In genomic region chr1:23960291-23960718, GRCh38 we compare ENCODE assay signal across 8 cellular contexts. TPM values are rescaled to one million over a fixed set of nuclear protein-coding genes. Genes with fewer than 3 reads are reported as not detected.
DNase-seq lines count a peak whose midpoint lies in the region; ATAC-seq and TF ChIP-seq lines count a peak whose summit lies in the region.

No MANE protein-coding gene starts in this region.

- WGBS in mesodermal cell (ENCODE audit: insufficient coverage in 2 of 2), 2 experiments: 0% methylated on average over 5 to 7 of the region's 9 CpGs

- DNase-seq in M059J (ENCODE audit: low read depth): peak; percentile 68
- peak; percentile 51 for DNase-seq in choroid plexus epithelial cell (ENCODE audit: low read depth)
- DNase-seq in H4 (ENCODE audit: low spot score): no peak
- DNase-seq in NCI-H510A treated with DMSO at 0.1 percent for 48 hours (lab: John Stamatoyannopoulos, UW): no peak
- no peak for DNase-seq in NCI-H526 (lab: John Stamatoyannopoulos, UW)

- H3K4me3 ChIP-seq in BLaER1 treated with 17β-estradiol and CSF1 and Interleukin-3, amounts not matched to agents 10 nM and 100 nM: peak overlapping the region; percentile 69 to 93 (median 84)
- H3K4me3 ChIP-seq in choroid plexus epithelial cell (ENCODE audit: low read depth, low read length): peak overlapping the region; percentile 71
- H3K4me3 ChIP-seq in mesodermal cell (ENCODE audit: extremely low read depth, insufficient read depth, low read length, poor library complexity, severe bottlenecking): peak overlapping the region; percentile 85

- H3K9me3 ChIP-seq in BLaER1 treated with 17β-estradiol and CSF1 and Interleukin-3, amounts not matched to agents 10 nM and 100 nM (replicated peaks in 1 of 11): no peaks in the 10 kb centered on the region
- no peaks in the 10 kb centered on the region for H3K9me3 ChIP-seq in mesodermal cell (ENCODE audit: control insufficient read depth, low read length)

- no peak for TF ChIP-seq CTCF in choroid plexus epithelial cell (conservative IDR thresholded peaks at IDR 0.05; ENCODE audit: low read depth, low read length)

- H3K4me1 ChIP-seq in BLaER1 treated with 17β-estradiol and CSF1 and Interleukin-3, amounts not matched to agents 10 nM and 100 nM: peaks cover 51 to 67% (median 57%) of the 10 kb centered on the region in 10 experiments
- H3K4me1 ChIP-seq in mesodermal cell (ENCODE audit: control insufficient read depth, insufficient read depth, low read length, poor library complexity, severe bottlenecking): peaks cover 4% of the 10 kb centered on the region

- peak overlapping the region; percentile 97 to 100 (median 99) for H3K9ac ChIP-seq in BLaER1 treated with 17β-estradiol and CSF1 and Interleukin-3, amounts not matched to agents 10 nM and 100 nM

- H3K36me3 ChIP-seq in BLaER1 treated with 17β-estradiol and CSF1 and Interleukin-3, amounts not matched to agents 10 nM and 100 nM: peaks cover 28 to 43% (median 36%) of the 10 kb centered on the region in 11 experiments; a peak in 20 of 22 replicates
- H3K36me3 ChIP-seq in mesodermal cell (ENCODE audit: control insufficient read depth, insufficient read depth, low read length): peaks cover 18% of the 10 kb centered on the region

- no peak for ATAC-seq in HG02870 (IDR thresholded peaks at IDR 0.05; ENCODE audit: unreplicated experiment)

- H3K27me3 ChIP-seq in BLaER1 treated with 17β-estradiol and CSF1 and Interleukin-3, amounts not matched to agents 10 nM and 100 nM: no peaks in the 10 kb centered on the region

- H3K27ac ChIP-seq in BLaER1 treated with 17β-estradiol and CSF1 and Interleukin-3, amounts not matched to agents 10 nM and 100 nM: peak overlapping the region; percentile 97 to 100 (median 99)
- H3K27ac ChIP-seq in mesodermal cell (ENCODE audit: low read depth, low read length, severe bottlenecking): peak overlapping the region; percentile 99

- peaks cover 23 to 43% (median 39%) of the 10 kb centered on the region in 11 experiments; a peak in 21 of 22 replicates for H4K20me1 ChIP-seq in BLaER1 treated with 17β-estradiol and CSF1 and Interleukin-3, amounts not matched to agents 10 nM and 100 nM

- H3K4me2 ChIP-seq in BLaER1 treated with 17β-estradiol and CSF1 and Interleukin-3, amounts not matched to agents 10 nM and 100 nM: peak overlapping the region in 10 of 11 experiments; percentile 68 to 90 (median 82); a peak in 17 of 22 replicates

RNA-seq across cellular contexts. Expression of gene PNRC2, which starts 0.7 kb away (rescaled TPM):
- 89.5 and 148 TPM in 2 replicates for total RNA-seq in M059J (2014; rRNA removed; shearing (Covaris generic))
- 121 TPM for polyA plus RNA-seq in mesodermal cell (2013, experiment 1 of 2)
- 106 TPM for polyA plus RNA-seq in mesodermal cell (2013, experiment 2 of 2)
- 73.3 and 85.8 TPM in 2 replicates for total RNA-seq in H4 (2014; rRNA removed; shearing (Covaris generic))

RNA-seq across cellular contexts. Expression of gene SRSF10, which starts 19.8 kb away (rescaled TPM):
- 74.6 and 108 TPM in 2 replicates for total RNA-seq in M059J (2014; rRNA removed; shearing (Covaris generic))
- polyA plus RNA-seq in mesodermal cell (2013, experiment 1 of 2): 88.4 TPM
- polyA plus RNA-seq in mesodermal cell (2013, experiment 2 of 2): 95.4 TPM
- 80.0 and 83.4 TPM in 2 replicates for total RNA-seq in H4 (2014; rRNA removed; shearing (Covaris generic))

RNA-seq across cellular contexts. Expression of gene CNR2, which starts 47.1 kb away (rescaled TPM):
- not detected in 2 replicates for total RNA-seq in M059J (2014; rRNA removed; shearing (Covaris generic))
- polyA plus RNA-seq in mesodermal cell (2013, experiment 1 of 2): not detected
- not detected for polyA plus RNA-seq in mesodermal cell (2013, experiment 2 of 2)
- total RNA-seq in H4 (2014; rRNA removed; shearing (Covaris generic)): not detected in 2 replicates

Comparison
In these comparisons a context has a peak if more than half of its experiments do, and no peak if none do; other contexts are left out.
1. DNase-seq: peak in M059J (single experiment) and choroid plexus epithelial cell (single experiment); none in H4 (single experiment), NCI-H510A treated with DMSO at 0.1 percent for 48 hours (single experiment) and NCI-H526 (0 of 2).
2. Peak in every context shown above with its lines, with median percentiles within 50 percentile points of each other: H3K4me3 ChIP-seq.